In genomic region chr6:51289041-51289440, GRCh38 we compare ENCODE assay signal across 19 cellular contexts.
"Had no signal": no experiment of that assay in that cellular context is flagged by ENCODE, and none has a peak within 500 bp of the region (broad histone marks: within the 10 kb centered on the region; RNA-seq: fewer than 3 reads in every experiment).

No MANE protein-coding gene starts in this region.

- ATAC-seq: heart left ventricle; left lobe of liver; mucosa of descending colon; naive thymus-derived CD4-positive, alpha-beta T cell; stimulated activated effector memory CD8-positive, alpha-beta T cell treated with anti-CD3 and anti-CD28 coated beads, Interleukin-12 subunit alpha, Interleukin-12 subunit beta, amount 100 ng/mL, for 72 hours had no signal

- H3K4me1 ChIP-seq: parathyroid adenoma had no signal

- H3K27ac Mint-ChIP-seq: memory B cell; naive thymus-derived CD4-positive, alpha-beta T cell; stimulated activated effector memory CD8-positive, alpha-beta T cell treated with anti-CD3 and anti-CD28 coated beads, Interleukin-12 subunit alpha, Interleukin-12 subunit beta, amount 100 ng/mL, for 72 hours had no signal

- H3K27me3 ChIP-seq: heart left ventricle had no signal

- H3K27ac ChIP-seq: coronary artery, heart left ventricle, parathyroid adenoma, thoracic aorta, VCaP had no signal

- FAIRE-seq: frontal cortex had no signal

- H3K27me3 Mint-ChIP-seq: memory B cell; naive thymus-derived CD4-positive, alpha-beta T cell had no signal

- DNase-seq: activated CD4-positive, alpha-beta T cell treated with anti-CD3 and anti-CD28 coated beads for 1 hour; activated CD4-positive, alpha-beta T cell treated with anti-CD3 and anti-CD28 coated beads, Interleukin-2, amount 50 U/mL, for 4 hours; activated naive CD4-positive, alpha-beta T cell; activated T-cell treated with anti-CD3 and anti-CD28 coated beads for 4 hours; aorta; central memory CD4-positive, alpha-beta T cell; effector CD4-positive, alpha-beta T cell; heart left ventricle; islet precursor cell; mucosa of descending colon; naive thymus-derived CD4-positive, alpha-beta T cell had no signal

- H3K36me3 ChIP-seq: heart left ventricle, thoracic aorta had no signal

- H3K4me3 Mint-ChIP-seq: memory B cell; naive thymus-derived CD4-positive, alpha-beta T cell; stimulated activated effector memory CD8-positive, alpha-beta T cell treated with anti-CD3 and anti-CD28 coated beads, Interleukin-12 subunit alpha, Interleukin-12 subunit beta, amount 100 ng/mL, for 72 hours had no signal

- H3K4me1 Mint-ChIP-seq: memory B cell; naive thymus-derived CD4-positive, alpha-beta T cell; stimulated activated effector memory CD8-positive, alpha-beta T cell treated with anti-CD3 and anti-CD28 coated beads, Interleukin-12 subunit alpha, Interleukin-12 subunit beta, amount 100 ng/mL, for 72 hours had no signal

- H3K9me3 Mint-ChIP-seq: memory B cell had no signal

- H3K4me3 ChIP-seq: coronary artery, heart left ventricle, mucosa of descending colon, thoracic aorta had no signal

- H3K36me3 Mint-ChIP-seq: memory B cell; naive thymus-derived CD4-positive, alpha-beta T cell; stimulated activated effector memory CD8-positive, alpha-beta T cell treated with anti-CD3 and anti-CD28 coated beads, Interleukin-12 subunit alpha, Interleukin-12 subunit beta, amount 100 ng/mL, for 72 hours had no signal

- H3K9me3 ChIP-seq: heart left ventricle, mucosa of descending colon, thoracic aorta had no signal
